Comparison of ENCODE assay signal across 27 cellular contexts in genomic region chr4:92654084-92654483, GRCh38.
"Had no signal": no experiment of that assay in that cellular context is flagged by ENCODE, and none has a peak within 500 bp of the region (broad histone marks: within the 10 kb centered on the region; RNA-seq: fewer than 3 reads in every experiment).

No MANE protein-coding gene starts in this region.

- H3K4me3 Mint-ChIP-seq: immature natural killer cell; mesothelial cell of epicardium; naive B cell; natural killer cell; nephron progenitor cell; neural progenitor cell; stimulated activated effector memory CD8-positive, alpha-beta T cell treated with anti-CD3 and anti-CD28 coated beads, Interleukin-12 subunit alpha, Interleukin-12 subunit beta, amount 100 ng/mL, for 72 hours; stimulated activated naive CD8-positive, alpha-beta T cell treated with anti-CD3 and anti-CD28 coated beads, Interleukin-15, Interleukin-2, amounts not matched to agents 100 ng/mL and 50 ng/mL, for 24 hours had no signal

- H3K9me3 ChIP-seq: left lung, lower lobe of right lung, ovary, right atrium auricular region, right lobe of liver, suprapubic skin, thoracic aorta, tibial artery, upper lobe of right lung had no signal

- H3K36me3 ChIP-seq: left lung, lower lobe of right lung, neural progenitor cell, ovary, right atrium auricular region, right lobe of liver, suprapubic skin, thoracic aorta, tibial artery, upper lobe of right lung had no signal

- H3K27ac ChIP-seq: left lung, lower lobe of right lung, neural progenitor cell, ovary, right atrium auricular region, right lobe of liver, suprapubic skin, thoracic aorta, tibial artery, upper lobe of right lung had no signal

- DNase-seq: hypothalamus; immature natural killer cell; kidney; left colon; left lung; lower lobe of right lung; mammary epithelial cell; mesenchymal stem cell; naive B cell; natural killer cell; nephron progenitor cell; ovary; right lobe of liver; stimulated activated CD4-positive, alpha-beta T cell treated with anti-CD3 and anti-CD28 coated beads, Interleukin-4, amount 100 ng/mL, for 24 hours; stimulated activated naive CD4-positive, alpha-beta T cell; tibial artery; trophoblast cell; upper lobe of right lung had no signal

- H3K4me2 ChIP-seq: neural progenitor cell, smooth muscle cell had no signal

- H3K9ac ChIP-seq: neural progenitor cell had no signal

- H3K27ac Mint-ChIP-seq: immature natural killer cell; mesothelial cell of epicardium; natural killer cell; nephron progenitor cell; neural progenitor cell; progenitor cell of endocrine pancreas; stimulated activated effector memory CD8-positive, alpha-beta T cell treated with anti-CD3 and anti-CD28 coated beads, Interleukin-12 subunit alpha, Interleukin-12 subunit beta, amount 100 ng/mL, for 72 hours; stimulated activated naive CD8-positive, alpha-beta T cell treated with anti-CD3 and anti-CD28 coated beads, Interleukin-15, Interleukin-2, amounts not matched to agents 100 ng/mL and 50 ng/mL, for 24 hours had no signal

- H3K9me3 Mint-ChIP-seq: nephron progenitor cell had no signal

- H3K4me1 Mint-ChIP-seq: immature natural killer cell; mesothelial cell of epicardium; naive B cell; natural killer cell; nephron progenitor cell; stimulated activated effector memory CD8-positive, alpha-beta T cell treated with anti-CD3 and anti-CD28 coated beads, Interleukin-12 subunit alpha, Interleukin-12 subunit beta, amount 100 ng/mL, for 72 hours had no signal

- H3K4me1 ChIP-seq: left lung, lower lobe of right lung, neural progenitor cell, right atrium auricular region, right lobe of liver, suprapubic skin, tibial artery, upper lobe of right lung had no signal

- ATAC-seq: left colon; left lung; lower lobe of right lung; natural killer cell; right lobe of liver; stimulated activated effector memory CD8-positive, alpha-beta T cell treated with anti-CD3 and anti-CD28 coated beads, Interleukin-12 subunit alpha, Interleukin-12 subunit beta, amount 100 ng/mL, for 72 hours; upper lobe of right lung had no signal

- H3K27me3 Mint-ChIP-seq: naive B cell; progenitor cell of endocrine pancreas; stimulated activated naive CD8-positive, alpha-beta T cell treated with anti-CD3 and anti-CD28 coated beads, Interleukin-15, Interleukin-2, amounts not matched to agents 100 ng/mL and 50 ng/mL, for 24 hours had no signal

- H3K27me3 ChIP-seq: left lung, neural progenitor cell, ovary, right atrium auricular region, right lobe of liver, suprapubic skin, tibial artery, upper lobe of right lung had no signal

- H2AFZ ChIP-seq: neural progenitor cell had no signal

- H3K4me3 ChIP-seq: left lung, lower lobe of right lung, neural progenitor cell, ovary, right atrium auricular region, right lobe of liver, smooth muscle cell, suprapubic skin, thoracic aorta, tibial artery, upper lobe of right lung had no signal

- H3K36me3 Mint-ChIP-seq: immature natural killer cell; mesothelial cell of epicardium; naive B cell; natural killer cell; neural progenitor cell; stimulated activated effector memory CD8-positive, alpha-beta T cell treated with anti-CD3 and anti-CD28 coated beads, Interleukin-12 subunit alpha, Interleukin-12 subunit beta, amount 100 ng/mL, for 72 hours had no signal
